25 cellular contexts compared by ENCODE assay signal in the genomic region with DNA sequence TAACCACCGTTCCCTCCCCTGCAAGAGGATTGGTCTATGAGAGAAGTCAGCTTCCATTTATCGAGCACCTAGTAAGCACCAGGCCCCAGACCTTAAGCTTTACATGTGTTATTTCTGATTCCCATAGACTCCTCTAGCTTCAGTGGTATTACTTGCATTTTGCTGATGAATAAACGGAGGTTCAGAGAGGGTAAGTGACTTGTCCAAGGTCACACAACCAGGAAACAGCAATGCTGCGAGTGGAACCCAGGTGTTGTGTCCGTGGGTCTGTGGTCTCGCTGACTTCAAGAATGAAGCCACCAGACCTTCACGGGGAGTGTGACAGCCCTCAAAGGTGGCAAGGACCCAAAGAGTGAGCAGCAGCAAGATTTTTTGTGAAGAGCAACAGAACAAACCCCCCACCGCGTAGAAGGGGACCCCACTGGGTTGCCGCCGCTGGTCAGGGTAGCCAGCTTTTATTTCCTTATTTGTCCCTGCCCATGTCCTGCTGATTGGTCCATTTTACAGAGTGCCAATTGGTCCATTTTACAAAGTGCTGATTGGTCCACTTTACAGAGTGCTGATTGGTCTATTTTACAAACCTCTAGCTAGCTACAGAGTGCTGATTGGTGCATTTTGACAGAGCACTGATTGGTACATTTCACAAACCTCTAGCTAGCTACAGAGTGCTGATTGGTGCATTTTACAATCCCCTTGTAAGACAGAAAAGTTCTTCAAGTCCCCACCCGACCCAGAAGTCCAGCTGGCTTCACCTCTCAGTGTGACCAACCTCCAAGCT. TPM values are rescaled to one million over a fixed set of nuclear protein-coding genes. Genes with fewer than 3 reads are reported as not detected.
"Had no signal": no experiment of that assay in that cellular context is flagged by ENCODE, and none has a peak within 500 bp of the region (broad histone marks: within the 10 kb centered on the region; RNA-seq: fewer than 3 reads in every experiment).

No MANE protein-coding gene starts in this region.

- H2AFZ ChIP-seq: hepatocyte had no signal

- H3K4me3 ChIP-seq: hepatocyte, left lung, lung, ovary, prostate gland, tibial nerve had no signal

- H3K79me2 ChIP-seq: hepatocyte had no signal

- H3K4me2 ChIP-seq: hepatocyte had no signal

- DNase-seq: activated CD4-positive, alpha-beta T cell treated with anti-CD3 and anti-CD28 coated beads for 48 hours; activated CD8-positive, alpha-beta T cell treated with anti-CD3 and anti-CD28 coated beads, Interleukin-2, amount 10 ng/mL, durations not matched to agents 7 days and 5 days; aorta; effector memory CD4-positive, alpha-beta T cell; glutamatergic neuron; immature natural killer cell; kidney glomerular epithelial cell; left lung; naive thymus-derived CD8-positive, alpha-beta T cell; ovary; right cardiac atrium; stimulated activated CD4-positive, alpha-beta T cell treated with anti-CD3 and anti-CD28 coated beads, Interleukin-1b, Interleukin-23, amount 100 ng/mL, for 48 hours; stimulated activated naive CD8-positive, alpha-beta T cell treated with anti-CD3 and anti-CD28 coated beads, Interleukin-15, amount 100 ng/mL, for 72 hours; T1000 had no signal

- H3K4me1 ChIP-seq: prostate gland, tibial nerve had no signal

- H3K9me3 Mint-ChIP-seq: activated naive CD4-positive, alpha-beta T cell treated with anti-CD3 and anti-CD28 coated beads, Interleukin-2, amount 50 U/mL, for 72 hours; activated T-helper 17 cell treated with anti-CD3 and anti-CD28 coated beads, Interleukin-2, amount 50 U/mL, for 72 hours; stimulated activated effector memory CD8-positive, alpha-beta T cell treated with anti-CD3 and anti-CD28 coated beads, Interleukin-12 subunit alpha, Interleukin-12 subunit beta, amount 100 ng/mL, for 72 hours; stimulated activated naive CD8-positive, alpha-beta T cell treated with anti-CD3 and anti-CD28 coated beads, Interleukin-15, amount 100 ng/mL, for 72 hours; T-helper 1 cell treated with Interleukin-12 subunit alpha and Interleukin-12 subunit beta and Interleukin-4 antibody, amounts not matched to agents 30 μg/mL and 1 μg/mL, for 36 hours had no signal

- H3K4me1 Mint-ChIP-seq: activated T-helper 17 cell treated with anti-CD3 and anti-CD28 coated beads, Interleukin-2, amount 50 U/mL, for 72 hours; immature natural killer cell; stimulated activated effector memory CD8-positive, alpha-beta T cell treated with anti-CD3 and anti-CD28 coated beads, Interleukin-12 subunit alpha, Interleukin-12 subunit beta, amount 100 ng/mL, for 72 hours; stimulated activated naive CD8-positive, alpha-beta T cell treated with anti-CD3 and anti-CD28 coated beads, Interleukin-15, amount 100 ng/mL, for 72 hours had no signal

- H3K36me3 Mint-ChIP-seq: activated naive CD4-positive, alpha-beta T cell treated with anti-CD3 and anti-CD28 coated beads, Interleukin-2, amount 50 U/mL, for 72 hours; brain; immature natural killer cell; naive thymus-derived CD8-positive, alpha-beta T cell; stimulated activated effector memory CD8-positive, alpha-beta T cell treated with anti-CD3 and anti-CD28 coated beads, Interleukin-12 subunit alpha, Interleukin-12 subunit beta, amount 100 ng/mL, for 72 hours had no signal

- H3K27ac Mint-ChIP-seq: activated CD8-positive, alpha-beta T cell treated with anti-CD3 and anti-CD28 coated beads, Interleukin-2, amount 10 ng/mL, durations not matched to agents 7 days and 5 days; activated naive CD4-positive, alpha-beta T cell treated with anti-CD3 and anti-CD28 coated beads, Interleukin-2, amount 50 U/mL, for 72 hours; activated T-helper 17 cell treated with anti-CD3 and anti-CD28 coated beads, Interleukin-2, amount 50 U/mL, for 72 hours; immature natural killer cell; stimulated activated effector memory CD8-positive, alpha-beta T cell treated with anti-CD3 and anti-CD28 coated beads, Interleukin-12 subunit alpha, Interleukin-12 subunit beta, amount 100 ng/mL, for 72 hours; stimulated activated naive CD8-positive, alpha-beta T cell treated with anti-CD3 and anti-CD28 coated beads, Interleukin-15, amount 100 ng/mL, for 72 hours; T-helper 1 cell treated with Interleukin-12 subunit alpha and Interleukin-12 subunit beta and Interleukin-4 antibody, amounts not matched to agents 30 μg/mL and 1 μg/mL, for 36 hours had no signal

- H3K27me3 ChIP-seq: left lung, ovary, tibial nerve had no signal

- H3K4me3 Mint-ChIP-seq: activated CD8-positive, alpha-beta T cell treated with anti-CD3 and anti-CD28 coated beads, Interleukin-2, amount 10 ng/mL, durations not matched to agents 7 days and 5 days; activated T-helper 17 cell treated with anti-CD3 and anti-CD28 coated beads, Interleukin-2, amount 50 U/mL, for 72 hours; brain; immature natural killer cell; naive thymus-derived CD8-positive, alpha-beta T cell; stimulated activated effector memory CD8-positive, alpha-beta T cell treated with anti-CD3 and anti-CD28 coated beads, Interleukin-12 subunit alpha, Interleukin-12 subunit beta, amount 100 ng/mL, for 72 hours; stimulated activated naive CD8-positive, alpha-beta T cell treated with anti-CD3 and anti-CD28 coated beads, Interleukin-15, amount 100 ng/mL, for 72 hours; T-helper 1 cell treated with Interleukin-12 subunit alpha and Interleukin-12 subunit beta and Interleukin-4 antibody, amounts not matched to agents 30 μg/mL and 1 μg/mL, for 36 hours had no signal

- H3K27ac ChIP-seq: hepatocyte, ovary, prostate gland, tibial nerve had no signal

- H3K9me3 ChIP-seq: ovary, prostate gland had no signal

- H3K36me3 ChIP-seq: left lung, ovary, prostate gland, tibial nerve had no signal

RNA-seq across cellular contexts. Expression of a gene that starts 29.1 kb away (rescaled TPM):
- total RNA-seq: activated CD8-positive, alpha-beta T cell treated with anti-CD3 and anti-CD28 coated beads, Interleukin-2, amount 10 ng/mL, durations not matched to agents 7 days and 5 days; activated naive CD4-positive, alpha-beta T cell treated with anti-CD3 and anti-CD28 coated beads, Interleukin-2, amount 50 U/mL, for 72 hours; activated T-helper 17 cell treated with anti-CD3 and anti-CD28 coated beads, Interleukin-2, amount 50 U/mL, for 72 hours; esophagus mucosa; naive thymus-derived CD8-positive, alpha-beta T cell; right cardiac atrium had no signal
- polyA plus RNA-seq: aorta; endothelial cell of umbilical vein; immature natural killer cell; naive thymus-derived CD8-positive, alpha-beta T cell had no signal
